8 cellular contexts compared by ENCODE assay signal in the genomic region with DNA sequence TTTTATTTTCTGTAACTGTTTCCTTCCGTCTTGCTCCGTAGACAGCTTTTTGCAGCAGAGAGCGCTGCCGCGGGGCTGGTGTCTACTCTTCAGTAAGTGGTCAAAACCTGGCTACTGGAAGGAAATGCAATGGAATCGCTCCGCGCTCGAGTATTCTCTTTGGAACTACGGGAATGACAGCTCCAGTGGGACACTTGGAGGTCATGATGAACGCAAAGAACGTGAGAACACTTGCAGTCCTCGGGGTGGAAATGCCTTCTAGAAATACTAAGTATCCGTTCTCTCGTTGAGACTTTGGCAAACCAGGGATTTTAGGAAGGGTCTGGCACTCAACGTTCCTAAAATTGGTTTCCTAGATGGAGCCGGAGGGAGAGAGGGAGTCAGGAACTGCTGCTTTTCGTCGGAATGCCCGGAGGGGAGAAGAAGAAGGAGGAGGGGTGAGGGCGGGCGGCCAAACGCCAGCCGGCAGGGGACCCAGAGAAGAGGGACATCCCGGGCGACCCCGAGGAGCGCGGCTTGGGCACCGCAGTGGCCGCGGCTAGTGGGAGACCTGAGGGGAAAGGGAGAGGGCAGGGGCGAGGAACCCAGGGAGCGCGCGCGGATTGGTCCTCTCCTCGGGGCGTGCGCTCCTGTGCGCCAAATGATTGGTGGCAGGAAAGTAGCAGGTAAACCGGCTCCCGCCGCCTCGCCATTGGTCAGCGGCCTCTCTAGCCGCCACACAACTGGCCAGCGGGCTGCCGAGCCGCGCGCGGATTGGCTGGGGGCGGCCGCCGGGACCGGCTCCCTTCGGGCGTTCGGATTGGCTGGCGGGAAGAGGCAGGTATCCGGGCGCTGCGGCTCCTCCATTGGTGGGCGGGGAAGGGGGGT. TPM values are rescaled to one million over a fixed set of nuclear protein-coding genes. Genes with fewer than 3 reads are reported as not detected.
DNase-seq lines count a peak whose midpoint lies in the region; ATAC-seq, FAIRE-seq and TF ChIP-seq lines count a peak whose summit lies in the region.

No MANE protein-coding gene starts in this region.

- ATAC-seq in HG02571 (IDR thresholded peaks at IDR 0.05; ENCODE audit: unreplicated experiment) (peak; percentile 89), pancreas (peak; percentile 91 to 96 (median 92))
- peak; percentile 89 for ATAC-seq in activated naive CD8-positive, alpha-beta T cell treated with anti-CD3 and anti-CD28 coated beads, Interleukin-2, amount 50 U/mL, for 24 hours

- H3K4me3 ChIP-seq in GM06990 (replicated peaks; ENCODE audit: low read depth, low read length): peak overlapping the region; percentile 83
- peak overlapping the region; percentile 83 for H3K4me3 ChIP-seq in cardiac muscle cell
- H3K4me3 ChIP-seq in pancreas: peak overlapping the region; percentile 55 to 100 (median 84)
- H3K4me3 ChIP-seq in tibial artery: peak overlapping the region; percentile 90 to 100

- H3K9me3 Mint-ChIP-seq in activated naive CD8-positive, alpha-beta T cell treated with anti-CD3 and anti-CD28 coated beads, Interleukin-2, amount 50 U/mL, for 24 hours: no peaks in the 10 kb centered on the region

- 0% methylated on average over 36 to 65 of the region's 65 CpGs for WGBS in pancreas, 2 donors

- peaks cover 5% of the 10 kb centered on the region for H3K4me1 ChIP-seq in cardiac muscle cell (ENCODE audit: low read depth)
- H3K4me1 ChIP-seq in pancreas: peaks cover 0 to 11% (median 11%) of the 10 kb centered on the region in 3 donors
- peaks cover 0 to 36% (median 16%) of the 10 kb centered on the region in 4 donors for H3K4me1 ChIP-seq in tibial artery

- peaks cover 51% of the 10 kb centered on the region for H3K4me1 Mint-ChIP-seq in activated naive CD8-positive, alpha-beta T cell treated with anti-CD3 and anti-CD28 coated beads, Interleukin-2, amount 50 U/mL, for 24 hours

- H3K36me3 ChIP-seq in GM06990 (ENCODE audit: control insufficient read depth, insufficient read depth, low read length): no peaks in the 10 kb centered on the region
- H3K36me3 ChIP-seq in cardiac muscle cell: no peaks in the 10 kb centered on the region
- no peaks in the 10 kb centered on the region for H3K36me3 ChIP-seq in pancreas
- no peaks in the 10 kb centered on the region for H3K36me3 ChIP-seq in tibial artery

- H3K9me3 ChIP-seq in cardiac muscle cell (ENCODE audit: low read depth) (no peaks in the 10 kb centered on the region), pancreas (no peaks in the 10 kb centered on the region), tibial artery (no peaks in the 10 kb centered on the region)

- no peaks in the 10 kb centered on the region for H3K27me3 ChIP-seq in GM06990 (replicated peaks; ENCODE audit: control insufficient read depth, insufficient read depth, low read length)
- peaks cover 83% of the 10 kb centered on the region for H3K27me3 ChIP-seq in cardiac muscle cell
- no peaks in the 10 kb centered on the region for H3K27me3 ChIP-seq in pancreas
- no peaks in the 10 kb centered on the region for H3K27me3 ChIP-seq in tibial artery

- peak overlapping the region; percentile 90 for H3K4me3 Mint-ChIP-seq in activated naive CD8-positive, alpha-beta T cell treated with anti-CD3 and anti-CD28 coated beads, Interleukin-2, amount 50 U/mL, for 24 hours

- peak; percentile 99 for DNase-seq in GM06990 (ENCODE audit: extremely low read depth, insufficient read length)
- peak; percentile 98 for DNase-seq in NCI-H1092 treated with DMSO at 0.1 percent for 48 hours (lab: John Stamatoyannopoulos, UW)
- DNase-seq in SKM-1 treated with dmso at 0.1 percent for 144 hours (lab: John Stamatoyannopoulos, UW; ENCODE audit: unreplicated experiment): peak; percentile 93
- peak; percentile 96 for DNase-seq in activated naive CD8-positive, alpha-beta T cell treated with anti-CD3 and anti-CD28 coated beads, Interleukin-2, amount 50 U/mL, for 24 hours
- peak; percentile 97 to 99 for DNase-seq in cardiac muscle cell (ENCODE audit: low read depth in 1 of 2, low spot score in 1 of 2)
- DNase-seq in pancreas: peak; percentile 98 to 99 (median 98)
- peak; percentile 97 to 99 for DNase-seq in tibial artery

- TF ChIP-seq CTCF in GM06990 (IDR thresholded peaks at IDR 0.05; ENCODE audit: insufficient read depth, low read length, poor library complexity, severe bottlenecking): no peak
- no peak for TF ChIP-seq CTCF in cardiac muscle cell (IDR thresholded peaks at IDR 0.05; ENCODE audit: low read depth, low read length)
- TF ChIP-seq CTCF in pancreas (IDR thresholded peaks at IDR 0.05): no peak
- TF ChIP-seq CTCF in tibial artery (IDR thresholded peaks at IDR 0.05): peak in 1 of 2 experiments; percentile 57

- intact Hi-C loops in pancreas (cut with DNase I) (no loop called here), tibial artery (cut with DNase I; ENCODE audit: low total_unique reads) (loop anchor here (5.0 to 10.0 kb wide), 2 partner anchors 72 to 185 kb away; partner anchors contain the start of gene BTBD10)

- H3K27me3 Mint-ChIP-seq in activated naive CD8-positive, alpha-beta T cell treated with anti-CD3 and anti-CD28 coated beads, Interleukin-2, amount 50 U/mL, for 24 hours: peaks cover 9% of the 10 kb centered on the region

- H3K27ac Mint-ChIP-seq in activated naive CD8-positive, alpha-beta T cell treated with anti-CD3 and anti-CD28 coated beads, Interleukin-2, amount 50 U/mL, for 24 hours: peak overlapping the region; percentile 84

- FAIRE-seq in pancreas (lab: Jason Lieb, UNC): no peak

- H3K27ac ChIP-seq in cardiac muscle cell (peak overlapping the region; percentile 35), pancreas (peak overlapping the region; percentile 73 to 87 (median 80)), tibial artery (peak overlapping the region; percentile 89 to 96)

- no peaks in the 10 kb centered on the region for H3K36me3 Mint-ChIP-seq in activated naive CD8-positive, alpha-beta T cell treated with anti-CD3 and anti-CD28 coated beads, Interleukin-2, amount 50 U/mL, for 24 hours (ENCODE audit: low read depth)

RNA-seq across cellular contexts. Expression of gene BMAL1, which starts 0.5 kb away (rescaled TPM):
- 3.9 and 8.9 TPM in 2 replicates for total RNA-seq in cardiac muscle cell
- 4.0 and 12.4 TPM in 2 replicates for polyA plus RNA-seq in cardiac muscle cell
- total RNA-seq in pancreas: 10 to 100 TPM in 5 of 6 donors, 1 to 10 TPM in 1; 6.1 to 17.3 (median 13.9) TPM
- polyA plus RNA-seq in pancreas: 10 to 100 TPM in 1 of 2 donors, 1 to 10 TPM in 1; 9.5 to 11.0 TPM

Comparison
In these comparisons a context has a peak if more than half of its experiments do, and no peak if none do; other contexts are left out.
1. Peak in every context shown above with its lines: DNase-seq, ATAC-seq, H3K4me3 ChIP-seq and H3K27ac ChIP-seq.
2. H3K27ac ChIP-seq: peak in every context shown above with its lines; median percentile 92 in tibial artery; 80 in pancreas; 35 in cardiac muscle cell.